10 cellular contexts compared by ENCODE assay signal in genomic region chr13:91185294-91185863, GRCh38.
DNase-seq lines count a peak whose midpoint lies in the region; ATAC-seq and TF ChIP-seq lines count a peak whose summit lies in the region.
"Had no signal": no experiment of that assay in that cellular context is flagged by ENCODE, and none has a peak within 500 bp of the region (broad histone marks: within the 10 kb centered on the region; RNA-seq: fewer than 3 reads in every experiment).

No MANE protein-coding gene starts in this region.

- H3K4me1 Mint-ChIP-seq in activated naive CD8-positive, alpha-beta T cell treated with anti-CD3 and anti-CD28 coated beads, Interleukin-2, amount 50 U/mL, for 24 hours, result no peaks in the 10 kb centered on the region

- H3K36me3 Mint-ChIP-seq in activated naive CD8-positive, alpha-beta T cell treated with anti-CD3 and anti-CD28 coated beads, Interleukin-2, amount 50 U/mL, for 24 hours (ENCODE audit: low read depth), result no peaks in the 10 kb centered on the region
- H3K36me3 Mint-ChIP-seq: activated naive CD8-positive, alpha-beta T cell had no signal

- peak; percentile 30 for TF ChIP-seq CTCF in cardiac muscle cell (IDR thresholded peaks at IDR 0.05; ENCODE audit: low read depth, low read length)

- no peaks in the 10 kb centered on the region for H3K27me3 Mint-ChIP-seq in activated naive CD8-positive, alpha-beta T cell treated with anti-CD3 and anti-CD28 coated beads, Interleukin-2, amount 50 U/mL, for 24 hours

- H3K4me1 ChIP-seq in cardiac muscle cell (ENCODE audit: low read depth), result peaks cover 13% of the 10 kb centered on the region

- H3K9me3 ChIP-seq in cardiac muscle cell (ENCODE audit: low read depth), result no peaks in the 10 kb centered on the region

- no peak overlapping the region for H3K4me3 ChIP-seq in cardiac muscle cell

- H3K9me3 Mint-ChIP-seq in activated naive CD8-positive, alpha-beta T cell treated with anti-CD3 and anti-CD28 coated beads, Interleukin-2, amount 50 U/mL, for 24 hours, result no peaks in the 10 kb centered on the region

- DNase-seq in cardiac muscle cell (ENCODE audit: low read depth in 1 of 2, low spot score in 1 of 2), result peak; percentile 15 to 47
- no peak for DNase-seq in cardiac septum (ENCODE audit: low spot score)
- DNase-seq in SHP77 (lab: John Stamatoyannopoulos, UW), result peak; percentile 68 to 81
- DNase-seq in globus pallidus (ENCODE audit: low spot score), result peak; percentile 49
- no peak for DNase-seq in activated CD8-positive, alpha-beta memory T cell treated with anti-CD3 and anti-CD28 coated beads, Interleukin-2, amount 50 U/mL, for 4 hours
- no peak for DNase-seq in activated naive CD4-positive, alpha-beta T cell treated with anti-CD3 and anti-CD28 coated beads, Interleukin-2, amount 50 U/mL, for 16 hours
- no peak for DNase-seq in NCI-H1694 treated with DMSO at 0.1 percent for 48 hours (lab: John Stamatoyannopoulos, UW)
- DNase-seq in activated naive CD8-positive, alpha-beta T cell treated with anti-CD3 and anti-CD28 coated beads, Interleukin-2, amount 50 U/mL, for 24 hours, result no peak
- DNase-seq: H7 had no signal

- H3K27me3 ChIP-seq in cardiac muscle cell, result no peaks in the 10 kb centered on the region

- no peak for ATAC-seq in activated naive CD8-positive, alpha-beta T cell treated with anti-CD3 and anti-CD28 coated beads, Interleukin-2, amount 50 U/mL, for 24 hours

- H3K27ac Mint-ChIP-seq in activated naive CD8-positive, alpha-beta T cell treated with anti-CD3 and anti-CD28 coated beads, Interleukin-2, amount 50 U/mL, for 24 hours, result no peak overlapping the region
- H3K27ac Mint-ChIP-seq: activated naive CD8-positive, alpha-beta T cell had no signal

- no peaks in the 10 kb centered on the region for H3K36me3 ChIP-seq in cardiac muscle cell

- H3K27ac ChIP-seq in cardiac muscle cell, result no peak overlapping the region

- H3K4me3 Mint-ChIP-seq in activated naive CD8-positive, alpha-beta T cell treated with anti-CD3 and anti-CD28 coated beads, Interleukin-2, amount 50 U/mL, for 24 hours, result no peak overlapping the region
- H3K4me3 Mint-ChIP-seq: activated naive CD8-positive, alpha-beta T cell had no signal

- intact Hi-C loops in cardiac septum (cut with DNase I), result loop anchor here (5.0 kb wide), 1 partner anchor 53 kb away; no protein-coding TSS in a partner anchor

Comparison
In these comparisons a context has a peak if more than half of its experiments do, and no peak if none do; other contexts are left out.
1. DNase-seq: peak in cardiac muscle cell (2 of 2), SHP77 (2 of 2) and globus pallidus (single experiment); none in cardiac septum (single experiment), activated CD8-positive, alpha-beta memory T cell treated with anti-CD3 and anti-CD28 coated beads, Interleukin-2, amount 50 U/mL, for 4 hours (single experiment), activated naive CD4-positive, alpha-beta T cell treated with anti-CD3 and anti-CD28 coated beads, Interleukin-2, amount 50 U/mL, for 16 hours (single experiment), NCI-H1694 treated with DMSO at 0.1 percent for 48 hours (single experiment) and activated naive CD8-positive, alpha-beta T cell treated with anti-CD3 and anti-CD28 coated beads, Interleukin-2, amount 50 U/mL, for 24 hours (single experiment).